Comparison of ENCODE assay signal across 11 cellular contexts in the genomic region with DNA sequence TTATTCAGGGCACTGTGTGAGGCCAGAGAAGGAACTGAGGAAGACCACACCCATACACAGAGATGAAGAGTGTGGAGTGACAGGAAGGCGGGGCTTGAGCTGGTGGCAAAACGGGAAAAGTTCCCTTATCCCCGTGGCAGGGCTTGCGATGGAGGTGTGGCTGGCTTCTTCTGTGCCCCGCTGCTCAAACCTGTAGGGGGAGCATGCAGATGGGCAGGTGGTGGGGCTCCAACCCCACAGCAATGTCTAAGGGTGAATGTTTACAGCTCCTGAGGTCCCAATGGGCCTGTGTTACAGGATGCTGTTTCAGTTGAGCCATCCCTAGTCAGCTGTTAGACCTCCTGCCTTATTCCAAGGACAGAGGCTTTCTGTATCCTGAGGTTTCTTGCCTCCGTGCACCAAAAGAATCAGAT.
DNase-seq lines count a peak whose midpoint lies in the region; ATAC-seq, FAIRE-seq and TF ChIP-seq lines count a peak whose summit lies in the region.
"Had no signal": no experiment of that assay in that cellular context is flagged by ENCODE, and none has a peak within 500 bp of the region (broad histone marks: within the 10 kb centered on the region; RNA-seq: fewer than 3 reads in every experiment).

No MANE protein-coding gene starts in this region.

- peaks cover 30% of the 10 kb centered on the region for H3K4me1 ChIP-seq in HUES48 (ENCODE audit: control insufficient read depth, insufficient read depth, low read length)
- no peaks in the 10 kb centered on the region for H3K4me1 ChIP-seq in mesenchymal stem cell (ENCODE audit: control insufficient read depth, insufficient read depth, low read depth, low read length)

- no peak overlapping the region for H3K4ac ChIP-seq in mesenchymal stem cell (ENCODE audit: low read depth in 1 of 2, low read length in 2 of 2)

- no peaks in the 10 kb centered on the region for H3K79me1 ChIP-seq in mesenchymal stem cell (replicated peaks; ENCODE audit: low read length, poor library complexity, severe bottlenecking)

- H2AK5ac ChIP-seq in mesenchymal stem cell (ENCODE audit: low read length, severe bottlenecking) = no peak overlapping the region

- H3K36me3 Mint-ChIP-seq in CD14-positive monocyte = peaks cover 0 to 9% of the 10 kb centered on the region in 2 donors

- peaks cover 0 to 13% (median 9%) of the 10 kb centered on the region in 7 donors for H3K9me3 Mint-ChIP-seq in CD14-positive monocyte

- FAIRE-seq in bronchial epithelial cell (lab: Jason Lieb, UNC) = no peak

- no peak overlapping the region for H3K4me2 ChIP-seq in mesenchymal stem cell (ENCODE audit: low read length, poor library complexity, severe bottlenecking)

- H3K4me3 Mint-ChIP-seq in CD14-positive monocyte = peak overlapping the region; percentile 56 to 78

- peak overlapping the region; percentile 21 for H2BK15ac ChIP-seq in mesenchymal stem cell (ENCODE audit: low read depth, poor library complexity, severe bottlenecking)

- peak overlapping the region; percentile 78 to 91 (median 88) for H3K27ac Mint-ChIP-seq in CD14-positive monocyte

- ATAC-seq in HG02588 (IDR thresholded peaks at IDR 0.05; ENCODE audit: unreplicated experiment) = no peak

- H3K36me3 ChIP-seq in HUES48 (ENCODE audit: control insufficient read depth, insufficient read depth, low read length) (no peaks in the 10 kb centered on the region), bronchial epithelial cell (ENCODE audit: control insufficient read depth, insufficient read depth, low read length) (no peaks in the 10 kb centered on the region), mesenchymal stem cell (ENCODE audit: control insufficient read depth in 1 of 2, insufficient read depth in 2 of 2, low read depth in 1 of 2, low read length in 2 of 2) (no peaks in the 10 kb centered on the region)
- H3K36me3 ChIP-seq: SJCRH30 had no signal

- H2AFZ ChIP-seq in mesenchymal stem cell (ENCODE audit: low read depth, low read length) = no peak overlapping the region

- intact Hi-C loops in CD14-positive monocyte (cut with micrococcal nuclease) = loop anchor here (10.0 kb wide), 2 partner anchors 50 to 390 kb away; no protein-coding TSS in a partner anchor

- no peak overlapping the region for H4K91ac ChIP-seq in mesenchymal stem cell (ENCODE audit: low read length)

- H3K23ac ChIP-seq in mesenchymal stem cell (ENCODE audit: low read length in 2 of 2) = no peak overlapping the region

- no peak overlapping the region for H2BK12ac ChIP-seq in mesenchymal stem cell (ENCODE audit: low read length in 2 of 2)

- no peak overlapping the region for H2BK120ac ChIP-seq in mesenchymal stem cell (ENCODE audit: low read depth, low read length)

- no peaks in the 10 kb centered on the region for H3K9me3 ChIP-seq in HUES48 (ENCODE audit: control insufficient read depth, insufficient read depth, low read length)
- H3K9me3 ChIP-seq in mesenchymal stem cell (ENCODE audit: control insufficient read depth, low read length) = no peaks in the 10 kb centered on the region
- H3K9me3 ChIP-seq: SJCRH30 had no signal

- H3K27me3 ChIP-seq in HUES48 (ENCODE audit: control insufficient read depth, insufficient read depth, low read length) = no peaks in the 10 kb centered on the region
- no peaks in the 10 kb centered on the region for H3K27me3 ChIP-seq in bronchial epithelial cell (ENCODE audit: control insufficient read depth, insufficient read depth, low read length)
- H3K27me3 ChIP-seq in mesenchymal stem cell (ENCODE audit: control insufficient read depth in 1 of 2, insufficient read depth in 1 of 2, low read length in 2 of 2) = peaks cover 0 to 8% of the 10 kb centered on the region in 2 experiments
- H3K27me3 ChIP-seq: SJCRH30 had no signal

- 64% methylated on average over 6 of the region's 6 CpGs for WGBS in mesenchymal stem cell

- no peaks in the 10 kb centered on the region for H3K27me3 Mint-ChIP-seq in CD14-positive monocyte (ENCODE audit: low read depth in 3 of 3)

- no peak overlapping the region for H3K4me3 ChIP-seq in HUES48 (ENCODE audit: low read depth, low read length)
- H3K4me3 ChIP-seq in bronchial epithelial cell (ENCODE audit: low read depth, low read length) = no peak overlapping the region
- H3K4me3 ChIP-seq in mesenchymal stem cell (ENCODE audit: insufficient read depth in 1 of 2, low read depth in 1 of 2, low read length in 2 of 2) = no peak overlapping the region
- H3K4me3 ChIP-seq: SJCRH30 had no signal

- no peak overlapping the region for H3K18ac ChIP-seq in mesenchymal stem cell (ENCODE audit: low read depth in 1 of 2, low read length in 2 of 2)

- DNase-seq in CD14-positive monocyte (ENCODE audit: low spot score) = no peak
- peak; percentile 40 for DNase-seq in bronchial epithelial cell (ENCODE audit: low read depth)
- no peak for DNase-seq in mesenchymal stem cell
- DNase-seq in HK-2 (ENCODE audit: unreplicated experiment) = no peak
- DNase-seq in NCI-H226 = no peak
- no peak for DNase-seq in DMS114 treated with DMSO at 0.1 percent for 48 hours (lab: John Stamatoyannopoulos, UW; ENCODE audit: unreplicated experiment)
- DNase-seq: NCI-H1105 treated with DMSO at 0.1 percent for 48 hours; SJCRH30; stimulated activated naive CD4-positive, alpha-beta T cell treated with Interleukin-2 at 50 U/mL for 16 hours had no signal

- H3K4me1 Mint-ChIP-seq in CD14-positive monocyte = peaks cover 63% of the 10 kb centered on the region

- no peak overlapping the region for H4K8ac ChIP-seq in mesenchymal stem cell (ENCODE audit: low read length)

- H3K14ac ChIP-seq in mesenchymal stem cell (ENCODE audit: low read length in 2 of 2) = no peak overlapping the region

- H3K9ac ChIP-seq in HUES48 (ENCODE audit: low read depth, low read length) = no peak overlapping the region
- peak overlapping the region; percentile 63 for H3K9ac ChIP-seq in mesenchymal stem cell (ENCODE audit: low read length)

- peak; percentile 13 for TF ChIP-seq CTCF in CD14-positive monocyte (IDR thresholded peaks at IDR 0.05)
- TF ChIP-seq CTCF in bronchial epithelial cell (IDR thresholded peaks at IDR 0.05; ENCODE audit: insufficient read depth, low read length, severe bottlenecking) = peak; percentile 29

- no peak overlapping the region for H2BK5ac ChIP-seq in mesenchymal stem cell (ENCODE audit: low read depth, low read length, poor library complexity, severe bottlenecking)

- H3K27ac ChIP-seq in HUES48 (ENCODE audit: low read depth, low read length) = peak overlapping the region; percentile 44
- no peak overlapping the region for H3K27ac ChIP-seq in mesenchymal stem cell (ENCODE audit: low read length, poor library complexity, severe bottlenecking)
- H3K27ac ChIP-seq: SJCRH30 had no signal
